Comparison of ENCODE assay signal across 1 cellular context in the genomic region with DNA sequence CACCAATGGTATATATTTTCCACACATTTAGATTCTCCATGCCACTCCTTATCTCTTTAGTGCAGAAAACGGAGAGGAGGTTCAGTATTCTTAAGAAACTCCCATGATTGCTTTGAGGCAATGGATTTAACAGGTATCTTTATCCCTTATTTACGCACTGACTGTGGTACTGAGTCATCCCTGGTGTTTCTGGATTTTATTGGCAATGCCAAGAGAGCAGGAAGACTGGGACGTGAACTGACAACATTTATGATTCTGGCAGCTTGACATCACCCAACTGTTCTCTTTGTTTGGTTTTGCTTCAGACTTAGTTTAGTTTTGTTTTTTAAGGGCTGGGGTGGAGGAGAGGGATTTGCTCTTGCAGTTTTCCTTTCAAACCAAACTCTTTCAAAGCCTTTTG.
TF ChIP-seq lines count a peak whose summit lies in the region.

No MANE protein-coding gene starts in this region.

TF ChIP-seq in HEK293, 187 proteins besides CTCF, POLR2A, EP300 and RAD21 (continued from another document and continues in another):
- TF ChIP-seq ZNF2 (tag by site-specific recombination; IDR thresholded peaks at IDR 0.05) (no peak), ZNF561 (tag by site-specific recombination; IDR thresholded peaks at IDR 0.05; ENCODE audit: borderline replicate concordance) (no peak), ZNF785 (tag by site-specific recombination; IDR thresholded peaks at IDR 0.05) (no peak), ZNF623 (tag by site-specific recombination; IDR thresholded peaks at IDR 0.05) (no peak), ZNF600 (tag by site-specific recombination; IDR thresholded peaks at IDR 0.05) (0 out of 2 replicates have a peak, but pooled peaks have one; percentile 15), ZSCAN30 (tag by site-specific recombination; IDR thresholded peaks at IDR 0.05) (0 out of 2 replicates have a peak, but pooled peaks have one; percentile 18), MEIS1 (CRISPR knock-in tag; IDR thresholded peaks at IDR 0.05; ENCODE audit: borderline replicate concordance) (no peak), ZIC2 (tag by site-specific recombination; IDR thresholded peaks at IDR 0.05) (no peak), KLF17 (tag by site-specific recombination; IDR thresholded peaks at IDR 0.05) (no peak), PRDM2 (tag by site-specific recombination; IDR thresholded peaks at IDR 0.05; ENCODE audit: borderline replicate concordance) (no peak), PRDM6 (tag by site-specific recombination; IDR thresholded peaks at IDR 0.05) (peak; percentile 84), ZNF354C (tag by site-specific recombination; IDR thresholded peaks at IDR 0.05; ENCODE audit: borderline replicate concordance, low read depth) (no peak), GLI4 (tag by site-specific recombination; IDR thresholded peaks at IDR 0.05) (no peak), ZNF24 (tag by site-specific recombination; IDR thresholded peaks at IDR 0.05) (no peak), ZNF777 (tag by site-specific recombination; IDR thresholded peaks at IDR 0.05; ENCODE audit: borderline replicate concordance) (no peak), SP3 (tag by site-specific recombination; IDR thresholded peaks at IDR 0.05) (no peak), ZNF19 (tag by site-specific recombination; IDR thresholded peaks at IDR 0.05; ENCODE audit: low read depth) (no peak), ZNF155 (tag by site-specific recombination; IDR thresholded peaks at IDR 0.05) (no peak), AEBP2 (tag by site-specific recombination; IDR thresholded peaks at IDR 0.05; ENCODE audit: borderline replicate concordance) (no peak), TRIM28 (IDR thresholded peaks at IDR 0.05; ENCODE audit: borderline replicate concordance, low read length) (no peak), ZNF184 (tag by site-specific recombination; IDR thresholded peaks at IDR 0.05) (no peak), ZNF391 (tag by site-specific recombination; IDR thresholded peaks at IDR 0.05; ENCODE audit: borderline replicate concordance, low read depth) (no peak), ZNF398 (tag by site-specific recombination; IDR thresholded peaks at IDR 0.05) (no peak), ZNF513 (tag by site-specific recombination; IDR thresholded peaks at IDR 0.05) (no peak), ZNF830 (tag by site-specific recombination; IDR thresholded peaks at IDR 0.05; ENCODE audit: low read depth) (no peak), MZF1 (tag by site-specific recombination; IDR thresholded peaks at IDR 0.05; ENCODE audit: borderline replicate concordance) (peak; percentile 38; the same call in 1 of the 2 replicates), ZBTB6 (tag by site-specific recombination; IDR thresholded peaks at IDR 0.05) (no peak), WT1 (tag by site-specific recombination; IDR thresholded peaks at IDR 0.05) (peak; percentile 75), ZFHX2 (tag by site-specific recombination; conservative IDR thresholded peaks at IDR 0.05) (no peak), ZNF624 (tag by site-specific recombination; IDR thresholded peaks at IDR 0.05) (no peak), ZNF791 (tag by site-specific recombination; IDR thresholded peaks at IDR 0.05) (no peak), ZNF211 (tag by site-specific recombination; IDR thresholded peaks at IDR 0.05; ENCODE audit: low read depth) (no peak), ZNF518A (tag by site-specific recombination; conservative IDR thresholded peaks at IDR 0.05; ENCODE audit: low read depth) (no peak)
- TF ChIP-seq, protein P1, sequence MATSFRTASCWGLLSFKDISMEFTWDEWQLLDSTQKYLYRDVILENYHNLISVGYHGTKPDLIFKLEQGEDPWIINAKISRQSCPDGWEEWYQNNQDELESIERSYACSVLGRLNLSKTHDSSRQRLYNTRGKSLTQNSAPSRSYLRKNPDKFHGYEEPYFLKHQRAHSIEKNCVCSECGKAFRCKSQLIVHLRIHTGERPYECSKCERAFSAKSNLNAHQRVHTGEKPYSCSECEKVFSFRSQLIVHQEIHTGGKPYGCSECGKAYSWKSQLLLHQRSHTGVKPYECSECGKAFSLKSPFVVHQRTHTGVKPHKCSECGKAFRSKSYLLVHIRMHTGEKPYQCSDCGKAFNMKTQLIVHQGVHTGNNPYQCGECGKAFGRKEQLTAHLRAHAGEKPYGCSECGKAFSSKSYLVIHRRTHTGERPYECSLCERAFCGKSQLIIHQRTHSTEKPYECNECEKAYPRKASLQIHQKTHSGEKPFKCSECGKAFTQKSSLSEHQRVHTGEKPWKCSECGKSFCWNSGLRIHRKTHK (tag by site-specific recombination; IDR thresholded peaks at IDR 0.05) = no peak
